ENCODE assay signal across 8 cellular contexts in genomic region chr2:10835052-10835970, GRCh38. TPM values are rescaled to one million over a fixed set of nuclear protein-coding genes. Genes with fewer than 3 reads are reported as not detected.
DNase-seq lines count a peak whose midpoint lies in the region; ATAC-seq and TF ChIP-seq lines count a peak whose summit lies in the region.

No MANE protein-coding gene starts in this region.

- no peaks in the 10 kb centered on the region for H3K36me3 ChIP-seq in Panc1 (ENCODE audit: control insufficient read depth, insufficient read depth, low read length)

- H3K4me3 Mint-ChIP-seq in activated T-helper 17 cell treated with anti-CD3 and anti-CD28 coated beads, Interleukin-2, amount 50 U/mL, for 72 hours, result no peak overlapping the region

- H3K27ac ChIP-seq in Panc1 (ENCODE audit: low read length), result no peak overlapping the region

- CTCF ChIA-PET in Panc1 (lab: Charles Lee), result interaction anchor here (0.6 to 1.9 kb wide), 11 partner anchors 9 to 572 kb away, joined by 3 to 24 read pairs (median 5); a partner anchor contains a TSS

- H3K9me3 ChIP-seq in Panc1 (ENCODE audit: control insufficient read depth, insufficient read depth, low read depth, low read length), result no peaks in the 10 kb centered on the region

- H3K27me3 Mint-ChIP-seq in activated T-helper 17 cell treated with anti-CD3 and anti-CD28 coated beads, Interleukin-2, amount 50 U/mL, for 72 hours, result peaks cover 10% of the 10 kb centered on the region

- peak overlapping the region in 1 of 2 experiments; percentile 12; a peak in 1 of 4 replicates for H3K4me3 ChIP-seq in Panc1 (ENCODE audit: low read depth in 2 of 2, low read length in 2 of 2)

- no peaks in the 10 kb centered on the region for H3K27me3 ChIP-seq in Panc1 (ENCODE audit: control insufficient read depth, insufficient read depth, low read length)

- DNase-seq in AG20443 (ENCODE audit: low spot score) (peak; percentile 86), GM19238 (ENCODE audit: insufficient read length, low spot score) (peak; percentile 72), Panc1 (ENCODE audit: low read depth, low spot score) (no peak), head of caudate nucleus (peak; percentile 56 to 89 (median 80)), putamen (ENCODE audit: low spot score) (peak; percentile 61)

- in situ Hi-C loops in Panc1 (cut with HindIII; ENCODE audit: low pct_unique_long_range_greater_than_20kb, low sequenced_read_pairs), result no loop called here

- TF ChIP-seq CTCF in Panc1 (IDR thresholded peaks at IDR 0.05), result peak; percentile 98

- H3K9me3 Mint-ChIP-seq in activated T-helper 17 cell treated with anti-CD3 and anti-CD28 coated beads, Interleukin-2, amount 50 U/mL, for 72 hours, result no peaks in the 10 kb centered on the region

- H3K36me3 Mint-ChIP-seq in activated T-helper 17 cell treated with anti-CD3 and anti-CD28 coated beads, Interleukin-2, amount 50 U/mL, for 72 hours (ENCODE audit: low read depth), result no peaks in the 10 kb centered on the region

- peaks cover 4% of the 10 kb centered on the region for H3K4me1 Mint-ChIP-seq in activated T-helper 17 cell treated with anti-CD3 and anti-CD28 coated beads, Interleukin-2, amount 50 U/mL, for 72 hours

- no peaks in the 10 kb centered on the region; the same call in 1 of the 2 replicates for H3K4me1 ChIP-seq in Panc1 (ENCODE audit: control insufficient read depth, insufficient read depth, low read length)

- H3K27ac Mint-ChIP-seq in activated T-helper 17 cell treated with anti-CD3 and anti-CD28 coated beads, Interleukin-2, amount 50 U/mL, for 72 hours, result no peak overlapping the region

- POLR2A ChIA-PET in Panc1 (lab: Charles Lee), result interaction anchor here (0.7 kb wide), 1 partner anchor 289 kb away, joined by 14 read pairs; no protein-coding TSS in a partner anchor

- no TSS peak for BruUV-seq in Panc1 (replicated peaks; lab: Mats Ljungman, UMichigan)

- peak; percentile 62 for ATAC-seq in HG03521 (IDR thresholded peaks at IDR 0.05; ENCODE audit: unreplicated experiment)
- peak; percentile 93 for ATAC-seq in Panc1
- peak; percentile 83 for ATAC-seq in activated T-helper 17 cell treated with anti-CD3 and anti-CD28 coated beads, Interleukin-2, amount 50 U/mL, for 72 hours (replicated peaks)
- ATAC-seq in GM18519 (IDR thresholded peaks at IDR 0.05; ENCODE audit: low FRiP score, unreplicated experiment), result no peak

- intact Hi-C loops in Panc1 (cut with micrococcal nuclease; ENCODE audit: unreplicated experiment), result no loop called here
- intact Hi-C loops in head of caudate nucleus (cut with DNase I), result loop anchor here (5.0 kb wide), 1 partner anchor 72 kb away; no protein-coding TSS in a partner anchor

RNA-seq across cellular contexts. Expression of gene PDIA6, which starts 22.7 kb away (rescaled TPM):
- total RNA-seq in Panc1 (2021; ENCODE audit: unreplicated experiment), result 271 TPM
- 225 TPM for polyA plus RNA-seq in Panc1 (2012; ENCODE audit: insufficient read length)
- total RNA-seq in activated T-helper 17 cell treated with anti-CD3 and anti-CD28 coated beads, Interleukin-2, amount 50 U/mL, for 72 hours, result 100 to 1,000 TPM; 129 to 206 TPM
